8 cellular contexts compared by ENCODE assay signal in genomic region chr7:82017334-82017943, GRCh38.
A peak's percentile ranks its signal among the peaks of the same experiment; 100 is the strongest.
DNase-seq lines count a peak whose midpoint lies in the region; ATAC-seq and TF ChIP-seq lines count a peak whose summit lies in the region.

No MANE protein-coding gene starts in this region.

- no peaks in the 10 kb centered on the region for H3K36me3 Mint-ChIP-seq in neural progenitor cell
- no peaks in the 10 kb centered on the region for H3K36me3 Mint-ChIP-seq in activated T-cell treated with anti-CD3 and anti-CD28 coated beads, Interleukin-2, amount 50 U/mL, for 24 hours (ENCODE audit: low read depth)

- H4K20me1 ChIP-seq in neural progenitor cell (ENCODE audit: low read depth) = no peaks in the 10 kb centered on the region

- DNase-seq in GM03348 (ENCODE audit: low spot score) (peak; percentile 51), NCI-H1105 treated with DMSO at 0.1 percent for 48 hours (lab: John Stamatoyannopoulos, UW) (peak; percentile 42), dedifferentiated amniotic fluid mesenchymal stem cell (ENCODE audit: extremely low spot score) (peak; percentile 51), neural progenitor cell (ENCODE audit: low spot score) (peak; percentile 24), SHP77 treated with DMSO at 0.1 percent for 48 hours (lab: John Stamatoyannopoulos, UW) (no peak)
- no peak for DNase-seq in activated T-cell treated with anti-CD3 and anti-CD28 coated beads, Interleukin-2, amount 50 U/mL, for 24 hours

- peaks cover 2% of the 10 kb centered on the region for H3K4me1 Mint-ChIP-seq in neural progenitor cell
- H3K4me1 Mint-ChIP-seq in activated T-cell treated with anti-CD3 and anti-CD28 coated beads, Interleukin-2, amount 50 U/mL, for 24 hours (ENCODE audit: low read depth) = no peaks in the 10 kb centered on the region

- no peaks in the 10 kb centered on the region for H3K4me1 ChIP-seq in neural progenitor cell

- no peaks in the 10 kb centered on the region for H3K36me3 ChIP-seq in neural progenitor cell

- H3K79me2 ChIP-seq in neural progenitor cell (ENCODE audit: low read depth) = no peaks in the 10 kb centered on the region

- no peak overlapping the region for H3K4me2 ChIP-seq in neural progenitor cell

- H3K9me3 ChIP-seq in neural progenitor cell (ENCODE audit: low read depth) = no peaks in the 10 kb centered on the region

- H3K27ac Mint-ChIP-seq in neural progenitor cell = no peak overlapping the region
- no peak overlapping the region for H3K27ac Mint-ChIP-seq in activated T-cell treated with anti-CD3 and anti-CD28 coated beads, Interleukin-2, amount 50 U/mL, for 24 hours

- no peak overlapping the region for H3K4me3 ChIP-seq in neural progenitor cell

- H3K9me3 Mint-ChIP-seq in neural progenitor cell = no peaks in the 10 kb centered on the region
- H3K9me3 Mint-ChIP-seq in activated T-cell treated with anti-CD3 and anti-CD28 coated beads, Interleukin-2, amount 50 U/mL, for 24 hours = no peaks in the 10 kb centered on the region

- no peaks in the 10 kb centered on the region for H3K27me3 ChIP-seq in neural progenitor cell

- H3K4me3 Mint-ChIP-seq in neural progenitor cell = no peak overlapping the region
- no peak overlapping the region for H3K4me3 Mint-ChIP-seq in activated T-cell treated with anti-CD3 and anti-CD28 coated beads, Interleukin-2, amount 50 U/mL, for 24 hours

- ATAC-seq in HG03442 (IDR thresholded peaks at IDR 0.05; ENCODE audit: unreplicated experiment) (no peak), HG03039 (IDR thresholded peaks at IDR 0.05; ENCODE audit: unreplicated experiment) (no peak)

- no peak overlapping the region for H2AFZ ChIP-seq in neural progenitor cell (replicated peaks)

- no peaks in the 10 kb centered on the region for H3F3A ChIP-seq in neural progenitor cell (ENCODE audit: low read depth)

- H3K9ac ChIP-seq in neural progenitor cell = no peak overlapping the region

- TF ChIP-seq CTCF in neural progenitor cell (IDR thresholded peaks at IDR 0.05) = peak; percentile 68

- H3K27me3 Mint-ChIP-seq in neural progenitor cell (ENCODE audit: insufficient read depth, low read depth) = no peaks in the 10 kb centered on the region
- H3K27me3 Mint-ChIP-seq in activated T-cell treated with anti-CD3 and anti-CD28 coated beads, Interleukin-2, amount 50 U/mL, for 24 hours = no peaks in the 10 kb centered on the region

- no peak overlapping the region for H3K27ac ChIP-seq in neural progenitor cell

Comparison
In these comparisons a context has a peak if more than half of its experiments do, and no peak if none do; other contexts are left out.
1. DNase-seq: peak in GM03348 (single experiment), NCI-H1105 treated with DMSO at 0.1 percent for 48 hours (single experiment), dedifferentiated amniotic fluid mesenchymal stem cell (single experiment) and neural progenitor cell (single experiment); none in activated T-cell treated with anti-CD3 and anti-CD28 coated beads, Interleukin-2, amount 50 U/mL, for 24 hours (single experiment) and SHP77 treated with DMSO at 0.1 percent for 48 hours (single experiment).